In genomic region chr16:51146256-51146924, GRCh38 we compare ENCODE assay signal across 15 cellular contexts. TPM values are rescaled to one million over a fixed set of nuclear protein-coding genes. Genes with fewer than 3 reads are reported as not detected.
DNase-seq lines count a peak whose midpoint lies in the region; ATAC-seq, FAIRE-seq and TF ChIP-seq lines count a peak whose summit lies in the region.
"Had no signal": no experiment of that assay in that cellular context is flagged by ENCODE, and none has a peak within 500 bp of the region (broad histone marks: within the 10 kb centered on the region; RNA-seq: fewer than 3 reads in every experiment).

No MANE protein-coding gene starts in this region.

- no peak for TF ChIP-seq POLR2A in HepG2 (IDR thresholded peaks at IDR 0.05; ENCODE audit: insufficient read depth in 1 of 2, low read depth in 2 of 2, low read length in 2 of 2)

- intact Hi-C loops in left ventricle myocardium inferior (cut with micrococcal nuclease), result no loop called here
- intact Hi-C loops in HepG2 (cut with micrococcal nuclease; ENCODE audit: unreplicated experiment), result loop anchor here (1.0 kb wide), 1 partner anchor 190 kb away; no protein-coding TSS in a partner anchor
- intact Hi-C loops in aorta (cut with DNase I), result no loop called here

- H3K4me2 ChIP-seq in HepG2 (ENCODE audit: low read depth, low read length), result peak overlapping the region; percentile 90

- H3K27ac ChIP-seq in cardiac muscle cell (peak overlapping the region; percentile 15), left ventricle myocardium inferior (replicated peaks) (no peak overlapping the region), brain microvascular endothelial cell (no peak overlapping the region), HepG2 (ENCODE audit: extremely low read length, insufficient read depth, low read length) (peak overlapping the region; percentile 19), aorta (ENCODE audit: low read depth in 1 of 2, low read length in 2 of 2) (no peak overlapping the region)
- H3K27ac ChIP-seq: C4-2B, HL-60 had no signal

- TF ChIP-seq CTCF in cardiac muscle cell (IDR thresholded peaks at IDR 0.05; ENCODE audit: low read depth, low read length) (peak; percentile 50), left ventricle myocardium inferior (IDR thresholded peaks at IDR 0.05; ENCODE audit: borderline replicate concordance) (no peak), brain microvascular endothelial cell (IDR thresholded peaks at IDR 0.05; ENCODE audit: low read depth, low read length, missing control alignments) (peak; percentile 52), HepG2 (CRISPR knock-in tag; IDR thresholded peaks at IDR 0.05) (peak; percentile 44)

- H3K4me1 ChIP-seq in cardiac muscle cell (ENCODE audit: low read depth), result peaks cover 67% of the 10 kb centered on the region
- peaks cover 17% of the 10 kb centered on the region for H3K4me1 ChIP-seq in left ventricle myocardium inferior
- H3K4me1 ChIP-seq in HepG2 (ENCODE audit: insufficient read depth, low read length), result peaks cover 60% of the 10 kb centered on the region
- no peaks in the 10 kb centered on the region for H3K4me1 ChIP-seq in aorta (ENCODE audit: control insufficient read depth in 1 of 2, insufficient read depth in 2 of 2, low read length in 2 of 2)

- no peak overlapping the region for H2AFZ ChIP-seq in HepG2 (ENCODE audit: low read length)

- H3K4me3 ChIP-seq in cardiac muscle cell (peak overlapping the region; percentile 3), left ventricle myocardium inferior (no peak overlapping the region), brain microvascular endothelial cell (ENCODE audit: low read depth, low read length) (peak overlapping the region; percentile 3), HepG2 (replicated peaks in 1 of 3; ENCODE audit: insufficient read depth in 1 of 3, low read depth in 2 of 3, low read length in 3 of 3) (no peak overlapping the region; a peak in 1 of 6 replicates), aorta (ENCODE audit: low read length in 2 of 2) (no peak overlapping the region)

- no peak overlapping the region for H3K27ac Mint-ChIP-seq in activated naive CD4-positive, alpha-beta T cell treated with anti-CD3 and anti-CD28 coated beads, Interleukin-2, amount 50 U/mL, for 72 hours
- H3K27ac Mint-ChIP-seq: activated CD8-positive, alpha-beta memory T cell treated with anti-CD3 and anti-CD28 coated beads, Interleukin-2, amount 10 ng/mL, durations not matched to agents 7 days and 5 days had no signal

- no peaks in the 10 kb centered on the region for H3K9me3 Mint-ChIP-seq in activated naive CD4-positive, alpha-beta T cell treated with anti-CD3 and anti-CD28 coated beads, Interleukin-2, amount 50 U/mL, for 72 hours
- H3K9me3 Mint-ChIP-seq: central memory CD8-positive, alpha-beta T cell had no signal

- 80% methylated on average over 6 of the region's 6 CpGs for WGBS in HepG2 (ENCODE audit: low lambda C conversion rate)
- 38% methylated on average over 6 of the region's 6 CpGs for WGBS in aorta, 2 donors

- H3K36me3 Mint-ChIP-seq in activated naive CD4-positive, alpha-beta T cell treated with anti-CD3 and anti-CD28 coated beads, Interleukin-2, amount 50 U/mL, for 72 hours, result peaks cover 0 to 4% of the 10 kb centered on the region in 2 donors
- H3K36me3 Mint-ChIP-seq: activated CD8-positive, alpha-beta memory T cell treated with anti-CD3 and anti-CD28 coated beads, Interleukin-2, amount 10 ng/mL, durations not matched to agents 7 days and 5 days had no signal

- H3K9me3 ChIP-seq in cardiac muscle cell (ENCODE audit: low read depth) (no peaks in the 10 kb centered on the region), left ventricle myocardium inferior (replicated peaks) (no peaks in the 10 kb centered on the region), HepG2 (ENCODE audit: low read length) (no peaks in the 10 kb centered on the region), aorta (ENCODE audit: control insufficient read depth, low read length) (no peaks in the 10 kb centered on the region)

- POLR2A ChIA-PET in HepG2 (lab: Yijun Ruan, JAX), result interaction anchor here (1.7 kb wide), 1 partner anchor 51 kb away, joined by 5 read pairs; no protein-coding TSS in a partner anchor

- no TSS peak for BruUV-seq in HepG2 (replicated peaks; lab: Mats Ljungman, UMichigan)

- no peak for FAIRE-seq in HepG2 (lab: Jason Lieb, UNC)
- FAIRE-seq: H54 had no signal

- H3K36me3 ChIP-seq in cardiac muscle cell (peaks cover 1% of the 10 kb centered on the region), left ventricle myocardium inferior (no peaks in the 10 kb centered on the region), brain microvascular endothelial cell (replicated peaks) (no peaks in the 10 kb centered on the region), HepG2 (replicated peaks in 1 of 2; ENCODE audit: control insufficient read depth in 1 of 2, insufficient read depth in 2 of 2, low read length in 2 of 2) (peaks cover 0 to 3% of the 10 kb centered on the region in 2 experiments; a peak in 2 of 5 replicates), aorta (ENCODE audit: control insufficient read depth in 1 of 2, insufficient read depth in 2 of 2, low read length in 1 of 2) (no peaks in the 10 kb centered on the region)

- TF ChIP-seq EP300 in HepG2 (IDR thresholded peaks at IDR 0.05; ENCODE audit: low read depth in 2 of 2, low read length in 2 of 2), result no peak
- TF ChIP-seq EP300 in HepG2 (CRISPR knock-in tag; IDR thresholded peaks at IDR 0.05; ENCODE audit: borderline replicate concordance), result no peak

- no peak for ATAC-seq in HepG2
- no peak for ATAC-seq in GM19035 (IDR thresholded peaks at IDR 0.05; ENCODE audit: unreplicated experiment)
- ATAC-seq in GM19455 (IDR thresholded peaks at IDR 0.05; ENCODE audit: unreplicated experiment), result no peak
- no peak for ATAC-seq in activated naive CD4-positive, alpha-beta T cell treated with anti-CD3 and anti-CD28 coated beads, Interleukin-2, amount 50 U/mL, for 72 hours
- no peak for ATAC-seq in aorta (ENCODE audit: low FRiP score)
- ATAC-seq: activated CD8-positive, alpha-beta memory T cell treated with anti-CD3 and anti-CD28 coated beads, Interleukin-2, amount 10 ng/mL, durations not matched to agents 7 days and 5 days had no signal

- H3K27me3 ChIP-seq in cardiac muscle cell (no peaks in the 10 kb centered on the region), left ventricle myocardium inferior (ENCODE audit: low read depth) (peaks cover 99% of the 10 kb centered on the region), brain microvascular endothelial cell (replicated peaks) (peaks cover 15% of the 10 kb centered on the region), HepG2 (ENCODE audit: control insufficient read depth in 1 of 2, insufficient read depth in 2 of 2, low read length in 2 of 2) (no peaks in the 10 kb centered on the region; a peak in 1 of 5 replicates), aorta (ENCODE audit: control insufficient read depth in 1 of 2, insufficient read depth in 2 of 2, low read length in 1 of 2) (peaks cover 0 to 1% of the 10 kb centered on the region in 2 donors)

- in situ Hi-C loops in brain microvascular endothelial cell (cut with HindIII; ENCODE audit: low pct_ligation_motif_present, low sequenced_read_pairs), result no loop called here
- in situ Hi-C loops in HepG2 (cut with HindIII; ENCODE audit: extremely low pct_ligation_motif_present, low pct_unique_long_range_greater_than_20kb), result no loop called here

- TF ChIP-seq RAD21 in HepG2 (CRISPR knock-in tag; IDR thresholded peaks at IDR 0.05), result no peak

- no peaks in the 10 kb centered on the region for H4K20me1 ChIP-seq in HepG2 (ENCODE audit: insufficient read depth, low read length)

- CTCF ChIA-PET in HepG2 (lab: Yijun Ruan, JAX; ENCODE audit: low intra/inter-chr PET ratio, low total read pairs), result no interaction called here

- peaks cover 80% of the 10 kb centered on the region for H3K79me2 ChIP-seq in HepG2 (ENCODE audit: insufficient read depth, low read length)

- DNase-seq in cardiac muscle cell (ENCODE audit: low read depth in 1 of 2, low spot score in 1 of 2), result peak; percentile 38 to 63
- no peak for DNase-seq in left ventricle myocardium inferior
- DNase-seq in brain microvascular endothelial cell, result no peak
- no peak for DNase-seq in HepG2 (ENCODE audit: low spot score)
- DNase-seq in activated naive CD4-positive, alpha-beta T cell treated with anti-CD3 and anti-CD28 coated beads, Interleukin-2, amount 50 U/mL, for 72 hours (ENCODE audit: low spot score in 2 of 2), result no peak
- no peak for DNase-seq in aorta
- DNase-seq: activated CD8-positive, alpha-beta memory T cell treated with anti-CD3 and anti-CD28 coated beads, Interleukin-2, amount 10 ng/mL, durations not matched to agents 7 days and 5 days; NCI-H2081 treated with DMSO at 0.1 percent for 48 hours had no signal

- H3K9ac ChIP-seq in HepG2 (ENCODE audit: insufficient read depth, low read depth, low read length), result no peak overlapping the region

RNA-seq across cellular contexts. Expression of gene SALL1, which starts 4.7 kb away (rescaled TPM):
- total RNA-seq in cardiac muscle cell, result 7.9 and 16.7 TPM in 2 replicates
- 4.2 and 5.6 TPM in 2 replicates for polyA plus RNA-seq in cardiac muscle cell
- 1.3 TPM for total RNA-seq in left ventricle myocardium inferior
- total RNA-seq in HepG2 (2016; rRNA removed; fragmentation: Illumina TruSeq; extraction: Trizol), result 12.3 and 18.5 TPM in 2 replicates
- 3.8 and 4.7 TPM in 2 replicates for total RNA-seq in HepG2 (2016; cell fraction: cytosol; rRNA removed; fragmentation: Illumina TruSeq; extraction: Trizol; ENCODE audit: low read depth)
- 12.7 and 13.5 TPM in 2 replicates for total RNA-seq in HepG2 (2016; cell fraction: insoluble cytoplasmic fraction; rRNA removed; fragmentation: Illumina TruSeq; extraction: Trizol)
- 12.7 and 14.2 TPM in 2 replicates for total RNA-seq in HepG2 (2016; cell fraction: membrane; rRNA removed; fragmentation: Illumina TruSeq; extraction: Trizol)
- total RNA-seq in HepG2 (2016; cell fraction: nucleus; rRNA removed; fragmentation: Illumina TruSeq; extraction: Trizol), result 12.5 and 15.2 TPM in 2 replicates
- 5.9 and 6.6 TPM in 2 replicates for polyA plus RNA-seq in HepG2 (2011; rRNA removed)
- 3.8 and 4.0 TPM in 2 replicates for polyA plus RNA-seq in HepG2 (2011; cell fraction: cytosol; rRNA removed)
- 7.7 TPM in 2 replicates for polyA plus RNA-seq in HepG2 (2011; cell fraction: nucleus; rRNA removed)
- 6.2 and 6.9 TPM in 2 replicates for polyA plus RNA-seq in HepG2 (2012)
- 2.3 and 3.0 TPM in 2 replicates for polyA plus RNA-seq in HepG2 (2016; cell fraction: cytosol; fragmentation: Illumina TruSeq; extraction: Trizol; ENCODE audit: low read depth)
- 16.0 and 21.0 TPM in 2 replicates for polyA plus RNA-seq in HepG2 (2016; cell fraction: insoluble cytoplasmic fraction; fragmentation: Illumina TruSeq; extraction: Trizol; ENCODE audit: low read depth)
- 8.5 and 9.6 TPM in 2 replicates for polyA plus RNA-seq in HepG2 (2016; cell fraction: membrane; fragmentation: Illumina TruSeq; extraction: Trizol; ENCODE audit: low read depth)
- 30.9 and 34.8 TPM in 2 replicates for polyA plus RNA-seq in HepG2 (2016; cell fraction: nucleus; fragmentation: Illumina TruSeq; extraction: Trizol; ENCODE audit: insufficient read depth, low read depth)
- polyA minus RNA-seq in HepG2 (2011; rRNA and poly(A)+ RNA removed; ENCODE audit: low replicate concordance), result 0.02 and 5.6 TPM in 2 replicates
- 3.4 and 4.2 TPM in 2 replicates for polyA minus RNA-seq in HepG2 (2011; cell fraction: cytosol; rRNA and poly(A)+ RNA removed)
- polyA minus RNA-seq in HepG2 (2011; cell fraction: nucleus; rRNA and poly(A)+ RNA removed), result 4.0 and 4.2 TPM in 2 replicates
- total RNA-seq in activated naive CD4-positive, alpha-beta T cell treated with anti-CD3 and anti-CD28 coated beads, Interleukin-2, amount 50 U/mL, for 72 hours, result not detected
- not detected for total RNA-seq in aorta
- not detected for polyA plus RNA-seq in aorta
- total RNA-seq: activated CD8-positive, alpha-beta memory T cell treated with anti-CD3 and anti-CD28 coated beads, Interleukin-2, amount 10 ng/mL, durations not matched to agents 7 days and 5 days; skeletal muscle tissue had no signal

Comparison
In these comparisons a context has a peak if more than half of its experiments do, and no peak if none do; other contexts are left out.
1. DNase-seq: peak in cardiac muscle cell (2 of 2); none in left ventricle myocardium inferior (single experiment), brain microvascular endothelial cell (single experiment), HepG2 (single experiment), activated naive CD4-positive, alpha-beta T cell treated with anti-CD3 and anti-CD28 coated beads, Interleukin-2, amount 50 U/mL, for 72 hours (0 of 2) and aorta (0 of 2).
2. H3K27ac ChIP-seq: peak in cardiac muscle cell (single experiment) and HepG2 (single experiment); none in left ventricle myocardium inferior (single experiment), brain microvascular endothelial cell (single experiment) and aorta (0 of 2).
3. H3K4me3 ChIP-seq: peak in cardiac muscle cell (single experiment) and brain microvascular endothelial cell (single experiment); none in left ventricle myocardium inferior (single experiment), HepG2 (0 of 3) and aorta (0 of 2).